In genomic region chr14:58755026-58755929, GRCh38 we compare ENCODE assay signal across 13 cellular contexts.
DNase-seq lines count a peak whose midpoint lies in the region; ATAC-seq and TF ChIP-seq lines count a peak whose summit lies in the region.
"Had no signal": no experiment of that assay in that cellular context is flagged by ENCODE, and none has a peak within 500 bp of the region (broad histone marks: within the 10 kb centered on the region; RNA-seq: fewer than 3 reads in every experiment).

No MANE protein-coding gene starts in this region.

- no peak overlapping the region for H2BK15ac ChIP-seq in mesendoderm (replicated peaks; ENCODE audit: low read depth)

- no peak overlapping the region for H3K4me2 ChIP-seq in mesendoderm (ENCODE audit: low read length)

- ATAC-seq in mucosa of descending colon (peak; percentile 63), GM21723 (IDR thresholded peaks at IDR 0.05; ENCODE audit: unreplicated experiment) (no peak)
- ATAC-seq in activated T-cell treated with anti-CD3 and anti-CD28 coated beads, Interleukin-2, amount 50 U/mL, for 4 hours = no peak
- no peak for ATAC-seq in activated CD8-positive, alpha-beta memory T cell treated with anti-CD3 and anti-CD28 coated beads, Interleukin-2, amount 10 ng/mL, durations not matched to agents 7 days and 5 days
- ATAC-seq: stimulated activated naive B cell treated with anti-CD40 and anti-IgM and Interleukin-4, amounts not matched to agents 10 μg/mL and 1 μg/mL and 100 μg/mL, for 72 hours had no signal

- H3K23ac ChIP-seq in mesendoderm (ENCODE audit: low read length) = no peak overlapping the region

- peaks cover 2% of the 10 kb centered on the region for H3K27me3 Mint-ChIP-seq in activated T-cell treated with anti-CD3 and anti-CD28 coated beads, Interleukin-2, amount 50 U/mL, for 4 hours (ENCODE audit: low read depth)
- H3K27me3 Mint-ChIP-seq in activated CD8-positive, alpha-beta memory T cell treated with anti-CD3 and anti-CD28 coated beads, Interleukin-2, amount 10 ng/mL, durations not matched to agents 7 days and 5 days = peaks cover 12% of the 10 kb centered on the region
- H3K27me3 Mint-ChIP-seq: stimulated activated naive B cell treated with anti-CD40 and anti-IgM and Interleukin-4, amounts not matched to agents 10 μg/mL and 1 μg/mL and 100 μg/mL, for 72 hours had no signal

- H3K4me3 ChIP-seq in mucosa of descending colon (no peak overlapping the region), mesendoderm (ENCODE audit: low read length) (no peak overlapping the region)
- H3K4me3 ChIP-seq: SJSA1 had no signal

- no peak overlapping the region for H3K4me3 Mint-ChIP-seq in activated T-cell treated with anti-CD3 and anti-CD28 coated beads, Interleukin-2, amount 50 U/mL, for 4 hours
- H3K4me3 Mint-ChIP-seq in activated CD8-positive, alpha-beta memory T cell treated with anti-CD3 and anti-CD28 coated beads, Interleukin-2, amount 10 ng/mL, durations not matched to agents 7 days and 5 days = no peak overlapping the region
- H3K4me3 Mint-ChIP-seq: stimulated activated naive B cell treated with anti-CD40 and anti-IgM and Interleukin-4, amounts not matched to agents 10 μg/mL and 1 μg/mL and 100 μg/mL, for 72 hours had no signal

- no peaks in the 10 kb centered on the region for H3K9me3 Mint-ChIP-seq in activated T-cell treated with anti-CD3 and anti-CD28 coated beads, Interleukin-2, amount 50 U/mL, for 4 hours
- H3K9me3 Mint-ChIP-seq in activated CD8-positive, alpha-beta memory T cell treated with anti-CD3 and anti-CD28 coated beads, Interleukin-2, amount 10 ng/mL, durations not matched to agents 7 days and 5 days (ENCODE audit: low read depth) = no peaks in the 10 kb centered on the region
- H3K9me3 Mint-ChIP-seq: stimulated activated naive B cell treated with anti-CD40 and anti-IgM and Interleukin-4, amounts not matched to agents 10 μg/mL and 1 μg/mL and 100 μg/mL, for 72 hours had no signal

- no peak overlapping the region for H3K27ac Mint-ChIP-seq in activated CD8-positive, alpha-beta memory T cell treated with anti-CD3 and anti-CD28 coated beads, Interleukin-2, amount 10 ng/mL, durations not matched to agents 7 days and 5 days
- H3K27ac Mint-ChIP-seq: stimulated activated naive B cell treated with anti-CD40 and anti-IgM and Interleukin-4, amounts not matched to agents 10 μg/mL and 1 μg/mL and 100 μg/mL, for 72 hours had no signal

- no peak for TF ChIP-seq CTCF in mucosa of descending colon (IDR thresholded peaks at IDR 0.05)

- H3K56ac ChIP-seq in mesendoderm (ENCODE audit: low read length) = no peak overlapping the region

- DNase-seq in DMS53 (lab: John Stamatoyannopoulos, UW) = peak; percentile 72
- peak; percentile 36 for DNase-seq in NCI-H146 treated with DMSO at 0.1 percent for 48 hours (lab: John Stamatoyannopoulos, UW; ENCODE audit: unreplicated experiment)
- DNase-seq in astrocyte of the hippocampus (ENCODE audit: low read depth, low spot score) = peak; percentile 52
- peak in 2 of 3 donors; percentile 35 for DNase-seq in mucosa of descending colon
- DNase-seq in mesendoderm = no peak
- no peak for DNase-seq in activated T-cell treated with anti-CD3 and anti-CD28 coated beads, Interleukin-2, amount 50 U/mL, for 4 hours
- no peak for DNase-seq in activated CD8-positive, alpha-beta memory T cell treated with anti-CD3 and anti-CD28 coated beads, Interleukin-2, amount 10 ng/mL, durations not matched to agents 7 days and 5 days
- DNase-seq: AML-193; anterior cingulate cortex; stimulated activated naive B cell treated with anti-CD40 and anti-IgM and Interleukin-4, amounts not matched to agents 10 μg/mL and 1 μg/mL and 100 μg/mL, for 72 hours had no signal

- no peaks in the 10 kb centered on the region for H3K27me3 ChIP-seq in mesendoderm (ENCODE audit: insufficient read depth, low read length, poor library complexity)
- H3K27me3 ChIP-seq: SJSA1 had no signal

- no peak overlapping the region for H3K4ac ChIP-seq in mesendoderm (ENCODE audit: low read depth, low read length)

- no peak overlapping the region for H4K8ac ChIP-seq in mesendoderm (ENCODE audit: low read depth, low read length)

- no peak overlapping the region for H2BK120ac ChIP-seq in mesendoderm (ENCODE audit: low read depth, low read length)

- H3K9me3 ChIP-seq in mucosa of descending colon = no peaks in the 10 kb centered on the region
- H3K9me3 ChIP-seq: SJSA1 had no signal

- H4K5ac ChIP-seq in mesendoderm (ENCODE audit: low read length) = no peak overlapping the region

- H3K79me2 ChIP-seq in mesendoderm (ENCODE audit: control insufficient read depth, insufficient read depth, low read length) = no peaks in the 10 kb centered on the region

- H2BK5ac ChIP-seq in mesendoderm (ENCODE audit: low read length) = no peak overlapping the region

- H3K36me3 ChIP-seq in mucosa of descending colon (ENCODE audit: low read depth) (no peaks in the 10 kb centered on the region), mesendoderm (ENCODE audit: control insufficient read depth, insufficient read depth, low read length) (no peaks in the 10 kb centered on the region)
- H3K36me3 ChIP-seq: SJSA1 had no signal

- intact Hi-C loops in mucosa of descending colon (cut with DNase I, micrococcal nuclease) = no loop called here

- CTCF ChIA-PET in activated CD8-positive, alpha-beta memory T cell treated with anti-CD3 and anti-CD28 coated beads, Interleukin-2, amount 10 ng/mL, durations not matched to agents 7 days and 5 days (lab: Charles Lee) = no interaction called here

- H3K4me1 ChIP-seq in mucosa of descending colon (ENCODE audit: low read depth) (peaks cover 56% of the 10 kb centered on the region), mesendoderm (ENCODE audit: control insufficient read depth, low read depth, low read length) (no peaks in the 10 kb centered on the region)

- no peak overlapping the region for H2AK5ac ChIP-seq in mesendoderm (ENCODE audit: low read length)

- no peak overlapping the region for H3K27ac ChIP-seq in mesendoderm (ENCODE audit: low read depth, low read length)
- H3K27ac ChIP-seq: HL-60, SJSA1 had no signal

- H3K36me3 Mint-ChIP-seq in activated T-cell treated with anti-CD3 and anti-CD28 coated beads, Interleukin-2, amount 50 U/mL, for 4 hours (ENCODE audit: insufficient read depth) = no peaks in the 10 kb centered on the region
- no peaks in the 10 kb centered on the region for H3K36me3 Mint-ChIP-seq in activated CD8-positive, alpha-beta memory T cell treated with anti-CD3 and anti-CD28 coated beads, Interleukin-2, amount 10 ng/mL, durations not matched to agents 7 days and 5 days
- H3K36me3 Mint-ChIP-seq: stimulated activated naive B cell treated with anti-CD40 and anti-IgM and Interleukin-4, amounts not matched to agents 10 μg/mL and 1 μg/mL and 100 μg/mL, for 72 hours had no signal

- H3K18ac ChIP-seq in mesendoderm (ENCODE audit: low read length) = no peak overlapping the region

- H3K79me1 ChIP-seq in mesendoderm (ENCODE audit: low read length) = no peaks in the 10 kb centered on the region

- H3K9ac ChIP-seq in mesendoderm (ENCODE audit: low read length) = no peak overlapping the region

- H3K4me1 Mint-ChIP-seq in activated T-cell treated with anti-CD3 and anti-CD28 coated beads, Interleukin-2, amount 50 U/mL, for 4 hours (ENCODE audit: low read depth) = no peaks in the 10 kb centered on the region
- H3K4me1 Mint-ChIP-seq in activated CD8-positive, alpha-beta memory T cell treated with anti-CD3 and anti-CD28 coated beads, Interleukin-2, amount 10 ng/mL, durations not matched to agents 7 days and 5 days = no peaks in the 10 kb centered on the region

- WGBS in mesendoderm (ENCODE audit: extremely low coverage, insufficient coverage, low lambda C conversion rate) = no CpG with 5 or more reads among the region's 3 CpGs

Comparison
In these comparisons a context has a peak if more than half of its experiments do, and no peak if none do; other contexts are left out.
1. DNase-seq: peak in DMS53 (single experiment), NCI-H146 treated with DMSO at 0.1 percent for 48 hours (single experiment), astrocyte of the hippocampus (single experiment) and mucosa of descending colon (2 of 3); none in mesendoderm (single experiment), activated T-cell treated with anti-CD3 and anti-CD28 coated beads, Interleukin-2, amount 50 U/mL, for 4 hours (single experiment) and activated CD8-positive, alpha-beta memory T cell treated with anti-CD3 and anti-CD28 coated beads, Interleukin-2, amount 10 ng/mL, durations not matched to agents 7 days and 5 days (single experiment).